15 cellular contexts compared by ENCODE assay signal in genomic region chr2:238138331-238139102, GRCh38. TPM values are rescaled to one million over a fixed set of nuclear protein-coding genes. Genes with fewer than 3 reads are reported as not detected.
DNase-seq lines count a peak whose midpoint lies in the region; ATAC-seq and TF ChIP-seq lines count a peak whose summit lies in the region.
"Had no signal": no experiment of that assay in that cellular context is flagged by ENCODE, and none has a peak within 500 bp of the region (broad histone marks: within the 10 kb centered on the region; RNA-seq: fewer than 3 reads in every experiment).

Gene KLHL30, plus strand, starts transcription at chr2:238138668. Its CDS starts 2,087 bp downstream, at chr2:238140755.

- CTCF ChIA-PET in HCT116 (lab: Charles Lee) = interaction anchor here (1.0 to 1.3 kb wide), 3 partner anchors 14 to 280 kb away, joined by 3 to 6 read pairs (median 3); no protein-coding TSS in a partner anchor

- H3K9me3 ChIP-seq in HCT116 (ENCODE audit: control insufficient read depth in 1 of 2, insufficient read depth in 1 of 2, low read depth in 1 of 2, low read length in 2 of 2) = no peaks in the 10 kb centered on the region
- H3K9me3 ChIP-seq in WERI-Rb-1 (ENCODE audit: severe bottlenecking) = no peaks in the 10 kb centered on the region
- H3K9me3 ChIP-seq in skeletal muscle satellite cell (replicated peaks; ENCODE audit: low read length) = no peaks in the 10 kb centered on the region

- H3K27me3 ChIP-seq in HCT116 (ENCODE audit: insufficient read depth, low read length) (no peaks in the 10 kb centered on the region), WERI-Rb-1 (ENCODE audit: insufficient read depth, low read depth, severe bottlenecking) (no peaks in the 10 kb centered on the region), skeletal muscle satellite cell (ENCODE audit: control insufficient read depth, insufficient read depth, low read length) (no peaks in the 10 kb centered on the region)

- H3K4me2 ChIP-seq in HCT116 (ENCODE audit: low read length) = peak within 1 kb of the TSS; percentile 52
- H3K4me2 ChIP-seq in skeletal muscle satellite cell (ENCODE audit: low read length) = peak within 1 kb of the TSS; percentile 60

- H3K27ac ChIP-seq in HCT116 (ENCODE audit: low read depth, low read length) (peak within 1 kb of the TSS; percentile 42; the same call in 1 of the 2 replicates), WERI-Rb-1 (peak within 1 kb of the TSS; percentile 26)

- peak within 1 kb of the TSS; percentile 39 for H3K9ac ChIP-seq in HCT116 (ENCODE audit: low read length)
- H3K9ac ChIP-seq in skeletal muscle satellite cell (ENCODE audit: low read depth, low read length) = peak within 1 kb of the TSS; percentile 76

- H3K9me2 ChIP-seq in HCT116 (ENCODE audit: insufficient read depth) = no peaks in the 10 kb centered on the region

- intact Hi-C loops in HCT116 (cut with micrococcal nuclease) = no loop called here

- H2AFZ ChIP-seq in HCT116 (ENCODE audit: low read depth, low read length, poor library complexity, severe bottlenecking) = no peak within 1 kb of the TSS

- POLR2A ChIA-PET in HCT116 (lab: Charles Lee) = no interaction called here

- no peaks in the 10 kb centered on the region for H4K20me1 ChIP-seq in HCT116 (ENCODE audit: insufficient read depth)

- no peak for ATAC-seq in HCT116
- ATAC-seq: activated CD4-positive, alpha-beta T cell treated with anti-CD3 and anti-CD28 coated beads for 36 hours; stimulated activated effector memory CD8-positive, alpha-beta T cell treated with anti-CD3 and anti-CD28 coated beads, Interleukin-12 subunit alpha, Interleukin-12 subunit beta, amount 100 ng/mL, for 72 hours had no signal

- H3K4me1 ChIP-seq in HCT116 (ENCODE audit: control insufficient read depth in 1 of 2, insufficient read depth in 2 of 2, low read length in 2 of 2) (peaks cover 42 to 52% of the 10 kb centered on the region in 2 experiments), skeletal muscle satellite cell (ENCODE audit: control insufficient read depth, insufficient read depth, low read length) (peaks cover 56% of the 10 kb centered on the region)

- no peak for DNase-seq in HCT116 (ENCODE audit: low read depth, low spot score)
- DNase-seq in WERI-Rb-1 = peak; percentile 48
- peak; percentile 64 for DNase-seq in hepatic stellate cell (ENCODE audit: low spot score)
- no peak for DNase-seq in cortex of kidney (lab: John Stamatoyannopoulos, UW)
- DNase-seq in activated T-cell treated with anti-CD3 and anti-CD28 coated beads for 4 hours = no peak
- DNase-seq in COLO829 (ENCODE audit: low spot score) = no peak
- DNase-seq in CD1c-positive myeloid dendritic cell (ENCODE audit: extremely low spot score) = no peak
- DNase-seq: activated CD4-positive, alpha-beta T cell treated with anti-CD3 and anti-CD28 coated beads for 36 hours; effector CD4-positive, alpha-beta T cell; GOT3; NCI-H82; nucleus accumbens; T-helper 1 cell had no signal

- H3K4me3 ChIP-seq in HCT116 (replicated peaks in 1 of 2; ENCODE audit: low read depth in 1 of 2, low read length in 2 of 2) (peak within 1 kb of the TSS in 1 of 2 experiments; percentile 1; a peak in 1 of 4 replicates), WERI-Rb-1 (ENCODE audit: low read depth, low read length) (no peak within 1 kb of the TSS), skeletal muscle satellite cell (ENCODE audit: low read length) (peak within 1 kb of the TSS; percentile 59)

- TF ChIP-seq CTCF in HCT116 (IDR thresholded peaks at IDR 0.05 in 2 of 3, conservative IDR thresholded peaks at IDR 0.05 in 1 of 3; ENCODE audit: borderline replicate concordance in 1 of 3, insufficient read depth in 1 of 3, low read depth in 2 of 3, low read length in 2 of 3) (no peak), WERI-Rb-1 (IDR thresholded peaks at IDR 0.05; ENCODE audit: low read depth, low read length) (no peak)

- no peak for TF ChIP-seq RAD21 in HCT116 (IDR thresholded peaks at IDR 0.05; ENCODE audit: low read depth)

- RAD21 ChIA-PET in HCT116 (lab: Charles Lee; ENCODE audit: low non-redundant PET in 1 of 2, low total read pairs in 2 of 2, uncharacterized antibody in 2 of 2, unreplicated experiment in 2 of 2) = no interaction called here

- no TSS peak for BruUV-seq in HCT116 (replicated peaks; lab: Mats Ljungman, UMichigan)

- no peaks in the 10 kb centered on the region for H3K79me2 ChIP-seq in HCT116 (ENCODE audit: insufficient read depth, low read length)

- TF ChIP-seq POLR2A in HCT116 (IDR thresholded peaks at IDR 0.05; ENCODE audit: borderline replicate concordance, extremely low read depth, insufficient read depth, insufficient read length) = no peak

- H3K36me3 ChIP-seq in HCT116 (ENCODE audit: control insufficient read depth in 1 of 2, insufficient read depth in 2 of 2, low read length in 2 of 2) = no peaks in the 10 kb centered on the region
- no peaks in the 10 kb centered on the region for H3K36me3 ChIP-seq in WERI-Rb-1
- H3K36me3 ChIP-seq in skeletal muscle satellite cell (ENCODE audit: insufficient read depth, low read length) = no peaks in the 10 kb centered on the region

TF ChIP-seq in HCT116, 20 proteins besides CTCF, POLR2A, EP300 and RAD21:
- TF ChIP-seq YY1 (IDR thresholded peaks at IDR 0.05; ENCODE audit: extremely low read depth, insufficient replicate concordance, low read depth, low read length) (no peak), TCF7L2 (IDR thresholded peaks at IDR 0.05; ENCODE audit: borderline replicate concordance, extremely low read depth, insufficient read depth, insufficient read length) (no peak), ZBTB33 (IDR thresholded peaks at IDR 0.05; ENCODE audit: extremely low read depth, insufficient replicate concordance, low read length) (no peak), ATF3 (IDR thresholded peaks at IDR 0.05) (no peak), ZFX (IDR thresholded peaks at IDR 0.05) (0 out of 2 replicates have a peak, but pooled peaks have one; percentile 26), CBX3 (IDR thresholded peaks at IDR 0.05; ENCODE audit: low read depth) (no peak)

RNA-seq across cellular contexts. Expression of gene KLHL30, which starts in this region (rescaled TPM):
- 0.61 TPM for total RNA-seq in HCT116 (2021; ENCODE audit: unreplicated experiment)
- polyA plus RNA-seq in HCT116 (2012) = 0.53 and 0.55 TPM in 2 replicates
- total RNA-seq in skeletal muscle satellite cell (2012; rRNA removed) = under 0.01 and 5.5 TPM in 2 replicates
- total RNA-seq: activated CD4-positive, alpha-beta T cell treated with anti-CD3 and anti-CD28 coated beads for 36 hours had no signal

Comparison
In these comparisons a context has a peak if more than half of its experiments do, and no peak if none do; other contexts are left out.
1. DNase-seq: peak in WERI-Rb-1 (single experiment) and hepatic stellate cell (single experiment); none in HCT116 (single experiment), cortex of kidney (single experiment), activated T-cell treated with anti-CD3 and anti-CD28 coated beads for 4 hours (single experiment), COLO829 (single experiment) and CD1c-positive myeloid dendritic cell (single experiment).